Comparison of ENCODE assay signal across 19 cellular contexts in the genomic region with DNA sequence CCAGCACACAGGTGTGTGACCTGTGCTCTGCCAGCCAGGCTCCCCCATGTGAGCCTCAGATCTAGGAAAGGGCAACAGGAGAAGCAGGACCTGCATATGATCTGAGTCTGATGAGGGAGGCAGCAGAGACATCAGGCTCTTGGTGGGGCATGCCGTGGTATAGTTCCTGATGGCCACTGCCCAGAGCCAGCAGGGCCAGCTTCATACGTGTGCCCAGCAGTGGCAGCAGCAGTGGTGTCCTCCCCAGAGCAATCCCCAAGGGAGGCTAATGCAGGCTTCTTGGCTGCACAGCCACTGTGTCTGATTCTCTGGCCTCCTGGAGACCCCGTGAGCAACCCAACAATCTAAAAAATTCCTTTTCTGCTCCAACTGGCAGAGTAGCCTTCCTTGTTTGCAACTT.
DNase-seq lines count a peak whose midpoint lies in the region; ATAC-seq, FAIRE-seq and TF ChIP-seq lines count a peak whose summit lies in the region.
"Had no signal": no experiment of that assay in that cellular context is flagged by ENCODE, and none has a peak within 500 bp of the region (broad histone marks: within the 10 kb centered on the region; RNA-seq: fewer than 3 reads in every experiment).

No MANE protein-coding gene starts in this region.

- no peak overlapping the region for H2BK120ac ChIP-seq in neuronal stem cell (ENCODE audit: low read depth, low read length)
- no peak overlapping the region for H2BK120ac ChIP-seq in mesenchymal stem cell (ENCODE audit: low read depth, low read length)

- H3K27ac ChIP-seq in astrocyte (ENCODE audit: low read depth, low read length) (no peak overlapping the region), body of pancreas (no peak overlapping the region), neuronal stem cell (replicated peaks; ENCODE audit: low read length) (no peak overlapping the region), aorta (ENCODE audit: low read depth in 1 of 2, low read length in 2 of 2) (no peak overlapping the region), mesenchymal stem cell (ENCODE audit: low read length, poor library complexity, severe bottlenecking) (no peak overlapping the region)
- H3K27ac ChIP-seq: GM23248, HL-60 had no signal

- H3K79me2 ChIP-seq in astrocyte (ENCODE audit: insufficient read depth, low read length), result no peaks in the 10 kb centered on the region

- H3K9me3 ChIP-seq in astrocyte (ENCODE audit: insufficient read depth, low read depth, low read length), result no peaks in the 10 kb centered on the region
- peaks cover 0 to 1% (median 0%) of the 10 kb centered on the region in 3 donors for H3K9me3 ChIP-seq in body of pancreas
- no peaks in the 10 kb centered on the region for H3K9me3 ChIP-seq in neuronal stem cell (replicated peaks in 1 of 2; ENCODE audit: control insufficient read depth in 2 of 2, insufficient read depth in 1 of 2, low read depth in 1 of 2, low read length in 2 of 2)
- H3K9me3 ChIP-seq in aorta (ENCODE audit: control insufficient read depth, low read length), result peaks cover under 1% of the 10 kb centered on the region
- H3K9me3 ChIP-seq in mesenchymal stem cell (ENCODE audit: control insufficient read depth, low read length), result peaks cover 11% of the 10 kb centered on the region
- H3K9me3 ChIP-seq: BE2C had no signal

- H3K27me3 ChIP-seq in astrocyte (ENCODE audit: insufficient read depth, low read length) (peaks cover 12% of the 10 kb centered on the region), body of pancreas (no peaks in the 10 kb centered on the region), neuronal stem cell (ENCODE audit: control insufficient read depth in 3 of 3, insufficient read depth in 3 of 3, low read depth in 1 of 3, low read length in 3 of 3) (peaks cover 0 to 3% (median 0%) of the 10 kb centered on the region in 3 experiments), aorta (ENCODE audit: control insufficient read depth in 1 of 2, insufficient read depth in 2 of 2, low read length in 1 of 2) (no peaks in the 10 kb centered on the region), mesenchymal stem cell (ENCODE audit: control insufficient read depth in 1 of 2, insufficient read depth in 1 of 2, low read length in 2 of 2) (peaks cover 4 to 26% of the 10 kb centered on the region in 2 experiments)
- H3K27me3 ChIP-seq: BE2C had no signal

- no peak overlapping the region for H2BK5ac ChIP-seq in neuronal stem cell (ENCODE audit: low read length)
- H2BK5ac ChIP-seq in mesenchymal stem cell (ENCODE audit: low read depth, low read length, poor library complexity, severe bottlenecking), result no peak overlapping the region

- H2AFZ ChIP-seq in astrocyte (ENCODE audit: low read depth, low read length) (no peak overlapping the region), neuronal stem cell (ENCODE audit: low read length) (no peak overlapping the region), mesenchymal stem cell (ENCODE audit: low read depth, low read length) (no peak overlapping the region)
- H2AFZ ChIP-seq: GM23248 had no signal

- H4K20me1 ChIP-seq in astrocyte (ENCODE audit: insufficient read depth, low read length), result no peaks in the 10 kb centered on the region

- no peaks in the 10 kb centered on the region for H3K36me3 Mint-ChIP-seq in astrocyte (ENCODE audit: low read depth, unreplicated experiment)

- H4K8ac ChIP-seq in neuronal stem cell (ENCODE audit: low read depth, low read length), result no peak overlapping the region
- H4K8ac ChIP-seq in mesenchymal stem cell (ENCODE audit: low read length), result no peak overlapping the region

- no peak overlapping the region for H3K23ac ChIP-seq in neuronal stem cell (ENCODE audit: low read depth, low read length, poor library complexity)
- H3K23ac ChIP-seq in mesenchymal stem cell (ENCODE audit: low read length in 2 of 2), result no peak overlapping the region

- H2BK12ac ChIP-seq in neuronal stem cell (ENCODE audit: low read length) (no peak overlapping the region), mesenchymal stem cell (ENCODE audit: low read length in 2 of 2) (no peak overlapping the region)

- no peak overlapping the region for H3K4me3 ChIP-seq in astrocyte (ENCODE audit: insufficient read depth, low read depth, low read length)
- no peak overlapping the region for H3K4me3 ChIP-seq in body of pancreas
- H3K4me3 ChIP-seq in neuronal stem cell (ENCODE audit: low read length in 2 of 2), result no peak overlapping the region
- no peak overlapping the region for H3K4me3 ChIP-seq in aorta (ENCODE audit: low read length in 2 of 2)
- H3K4me3 ChIP-seq in mesenchymal stem cell (ENCODE audit: insufficient read depth in 1 of 2, low read depth in 1 of 2, low read length in 2 of 2), result peak overlapping the region in 1 of 2 experiments; percentile 26
- H3K4me3 ChIP-seq: GM23248 had no signal

- H3K4me3 Mint-ChIP-seq in astrocyte (ENCODE audit: unreplicated experiment), result no peak overlapping the region
- H3K4me3 Mint-ChIP-seq: CD4-positive, alpha-beta T cell; HFFc6 had no signal

- TF ChIP-seq CTCF in astrocyte (IDR thresholded peaks at IDR 0.05; ENCODE audit: insufficient read depth, low read depth, low read length) (no peak), body of pancreas (IDR thresholded peaks at IDR 0.05) (no peak)

- intact Hi-C loops in body of pancreas (cut with DNase I) (no loop called here), aorta (cut with DNase I) (no loop called here)

- DNase-seq in astrocyte (ENCODE audit: low read depth) (peak; percentile 12), body of pancreas (no peak), neuronal stem cell (ENCODE audit: low spot score) (no peak), aorta (no peak), mesenchymal stem cell (no peak)
- DNase-seq in NK-92 treated with Interleukin-12 subunit alpha and Interleukin-12 subunit beta, amount 100 ng/mL, for 24 hours (lab: John Stamatoyannopoulos, UW), result no peak
- DNase-seq: ACHN; BE2C; C1 segment of cervical spinal cord; CD4-positive, alpha-beta T cell; DMS153; DMS79; GF-D8; GM23248; HFFc6 had no signal

- ATAC-seq in body of pancreas, result peak; percentile 12
- peak; percentile 57 for ATAC-seq in aorta (ENCODE audit: low FRiP score)
- no peak for ATAC-seq in GM19023 (IDR thresholded peaks at IDR 0.05; ENCODE audit: unreplicated experiment)
- ATAC-seq: HCT116 had no signal

- 25 to 77% methylated on average over 3 of the region's 3 CpGs for WGBS in body of pancreas, 2 donors
- WGBS in neuronal stem cell (ENCODE audit: extremely low coverage in 2 of 2, insufficient read length in 2 of 2, insufficient replicate concordance in 1 of 2), 2 donors, result no CpG with 5 or more reads among the region's 3 CpGs
- WGBS in aorta, 2 donors, result 4 to 10% methylated on average over 3 of the region's 3 CpGs
- WGBS in mesenchymal stem cell, result 85% methylated on average over 3 of the region's 3 CpGs

- H3K18ac ChIP-seq in neuronal stem cell (ENCODE audit: low read length) (peak overlapping the region; percentile 7), mesenchymal stem cell (ENCODE audit: low read depth in 1 of 2, low read length in 2 of 2) (no peak overlapping the region)

- FAIRE-seq in astrocyte (lab: Jason Lieb, UNC), result no peak
- FAIRE-seq: H54 had no signal

- H3K4ac ChIP-seq in neuronal stem cell (ENCODE audit: low read length), result no peak overlapping the region
- no peak overlapping the region for H3K4ac ChIP-seq in mesenchymal stem cell (ENCODE audit: low read depth in 1 of 2, low read length in 2 of 2)

- H3K9me3 Mint-ChIP-seq in astrocyte (ENCODE audit: unreplicated experiment), result peaks cover 12% of the 10 kb centered on the region
- H3K9me3 Mint-ChIP-seq: CD4-positive, alpha-beta T cell had no signal

- H4K91ac ChIP-seq in neuronal stem cell (ENCODE audit: low read depth, low read length, poor library complexity), result peak overlapping the region; percentile 82
- H4K91ac ChIP-seq in mesenchymal stem cell (ENCODE audit: low read length), result no peak overlapping the region

- H3K4me2 ChIP-seq in astrocyte (ENCODE audit: low read length) (no peak overlapping the region), neuronal stem cell (ENCODE audit: insufficient read depth, low read length, poor library complexity, severe bottlenecking) (no peak overlapping the region), mesenchymal stem cell (ENCODE audit: low read length, poor library complexity, severe bottlenecking) (no peak overlapping the region)

- H2BK15ac ChIP-seq in neuronal stem cell (ENCODE audit: low read length), result peak overlapping the region; percentile 86
- H2BK15ac ChIP-seq in mesenchymal stem cell (ENCODE audit: low read depth, poor library complexity, severe bottlenecking), result no peak overlapping the region

- H3K36me3 ChIP-seq in astrocyte (ENCODE audit: insufficient read depth, low read length) (no peaks in the 10 kb centered on the region), body of pancreas (replicated peaks in 1 of 2; ENCODE audit: insufficient read depth in 1 of 2, low read depth in 2 of 2) (no peaks in the 10 kb centered on the region), neuronal stem cell (replicated peaks in 1 of 2; ENCODE audit: control insufficient read depth in 2 of 2, insufficient read depth in 2 of 2, low read length in 2 of 2) (no peaks in the 10 kb centered on the region), aorta (ENCODE audit: control insufficient read depth in 1 of 2, insufficient read depth in 2 of 2, low read length in 1 of 2) (no peaks in the 10 kb centered on the region), mesenchymal stem cell (ENCODE audit: control insufficient read depth in 1 of 2, insufficient read depth in 2 of 2, low read depth in 1 of 2, low read length in 2 of 2) (no peaks in the 10 kb centered on the region)
- H3K36me3 ChIP-seq: BE2C had no signal

- peaks cover 45% of the 10 kb centered on the region for H3K27me3 Mint-ChIP-seq in astrocyte (ENCODE audit: low read depth, unreplicated experiment)

- no peak overlapping the region for H3K27ac Mint-ChIP-seq in astrocyte (ENCODE audit: unreplicated experiment)
- H3K27ac Mint-ChIP-seq: CD4-positive, alpha-beta T cell; HFFc6 had no signal

- peak overlapping the region; percentile 4 for H3K14ac ChIP-seq in neuronal stem cell (ENCODE audit: low read length)
- H3K14ac ChIP-seq in mesenchymal stem cell (ENCODE audit: low read length in 2 of 2), result peak overlapping the region in 1 of 2 experiments; percentile 88

- H3K79me1 ChIP-seq in neuronal stem cell (ENCODE audit: low read depth, low read length), result no peaks in the 10 kb centered on the region
- H3K79me1 ChIP-seq in mesenchymal stem cell (replicated peaks; ENCODE audit: low read length, poor library complexity, severe bottlenecking), result no peaks in the 10 kb centered on the region

- H3K9ac ChIP-seq in astrocyte (ENCODE audit: low read length), result no peak overlapping the region
- no peak overlapping the region for H3K9ac ChIP-seq in neuronal stem cell (ENCODE audit: low read depth, low read length, poor library complexity)
- no peak overlapping the region for H3K9ac ChIP-seq in mesenchymal stem cell (ENCODE audit: low read length)
- H3K9ac ChIP-seq: GM23248 had no signal

- no peaks in the 10 kb centered on the region for H3K4me1 Mint-ChIP-seq in astrocyte (ENCODE audit: low read depth, unreplicated experiment)

- no peak for TF ChIP-seq POLR2A in body of pancreas (IDR thresholded peaks at IDR 0.05)

- no peaks in the 10 kb centered on the region for H3K4me1 ChIP-seq in astrocyte (ENCODE audit: insufficient read depth, low read length)
- H3K4me1 ChIP-seq in body of pancreas, result no peaks in the 10 kb centered on the region
- peaks cover 0 to 5% of the 10 kb centered on the region in 2 donors for H3K4me1 ChIP-seq in neuronal stem cell (ENCODE audit: control insufficient read depth in 2 of 2, insufficient read depth in 1 of 2, low read depth in 1 of 2, low read length in 2 of 2)
- H3K4me1 ChIP-seq in aorta (ENCODE audit: control insufficient read depth in 1 of 2, insufficient read depth in 2 of 2, low read length in 2 of 2), result no peaks in the 10 kb centered on the region
- no peaks in the 10 kb centered on the region for H3K4me1 ChIP-seq in mesenchymal stem cell (ENCODE audit: control insufficient read depth, insufficient read depth, low read depth, low read length)
- H3K4me1 ChIP-seq: BE2C had no signal

- H2AK5ac ChIP-seq in neuronal stem cell (ENCODE audit: low read depth, low read length) (peak overlapping the region; percentile 48), mesenchymal stem cell (ENCODE audit: low read length, severe bottlenecking) (no peak overlapping the region)
